ENCODE assay signal across 19 cellular contexts in the genomic region with DNA sequence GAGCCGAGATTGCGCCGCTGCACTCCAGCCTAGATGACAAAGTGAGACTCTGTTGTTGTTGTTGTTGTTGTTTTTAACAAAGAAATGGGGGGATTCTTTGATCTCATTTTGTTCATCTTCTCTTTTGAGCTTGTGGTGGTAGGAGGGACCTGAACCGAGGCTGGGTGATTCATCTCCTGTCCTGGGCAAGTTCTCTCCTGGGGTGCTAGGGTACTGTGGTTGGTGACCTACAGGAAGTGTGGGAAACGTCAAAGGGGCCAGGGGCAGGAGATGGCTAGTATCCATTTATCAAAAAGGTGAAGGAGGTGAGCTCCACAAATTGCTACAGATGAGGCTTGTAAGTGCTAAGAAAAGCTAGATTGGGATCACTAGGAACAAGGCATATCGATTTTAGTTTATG. TPM values are rescaled to one million over a fixed set of nuclear protein-coding genes. Genes with fewer than 3 reads are reported as not detected.
DNase-seq lines count a peak whose midpoint lies in the region; ATAC-seq and TF ChIP-seq lines count a peak whose summit lies in the region.
"Had no signal": no experiment of that assay in that cellular context is flagged by ENCODE, and none has a peak within 500 bp of the region (broad histone marks: within the 10 kb centered on the region; RNA-seq: fewer than 3 reads in every experiment).

No MANE protein-coding gene starts in this region.

- H3K4me3 Mint-ChIP-seq in activated CD4-positive, alpha-beta T cell treated with anti-CD3 and anti-CD28 coated beads, Interleukin-2, amount 10 ng/mL, durations not matched to agents 7 days and 5 days = no peak overlapping the region
- H3K4me3 Mint-ChIP-seq: mesothelial cell of epicardium; stimulated activated naive CD8-positive, alpha-beta T cell treated with anti-CD3 and anti-CD28 coated beads, Interleukin-15, Interleukin-2, amounts not matched to agents 100 ng/mL and 50 ng/mL, for 24 hours had no signal

- POLR2A ChIA-PET in activated CD4-positive, alpha-beta T cell treated with anti-CD3 and anti-CD28 coated beads, Interleukin-2, amount 10 ng/mL, durations not matched to agents 7 days and 5 days (lab: Charles Lee) = no interaction called here

- H3K36me3 Mint-ChIP-seq in activated CD4-positive, alpha-beta T cell treated with anti-CD3 and anti-CD28 coated beads, Interleukin-2, amount 10 ng/mL, durations not matched to agents 7 days and 5 days (ENCODE audit: low read depth) = peaks cover 16% of the 10 kb centered on the region

- peak overlapping the region; percentile 11 for H3K27ac Mint-ChIP-seq in activated CD4-positive, alpha-beta T cell treated with anti-CD3 and anti-CD28 coated beads, Interleukin-2, amount 10 ng/mL, durations not matched to agents 7 days and 5 days
- H3K27ac Mint-ChIP-seq: stimulated activated naive CD8-positive, alpha-beta T cell treated with anti-CD3 and anti-CD28 coated beads, Interleukin-15, Interleukin-2, amounts not matched to agents 100 ng/mL and 50 ng/mL, for 24 hours had no signal

- no peak for DNase-seq in activated CD4-positive, alpha-beta T cell treated with anti-CD3 and anti-CD28 coated beads, Interleukin-2, amount 10 ng/mL, durations not matched to agents 7 days and 5 days
- DNase-seq in activated CD4-positive, alpha-beta T cell treated with anti-CD3 and anti-CD28 coated beads for 4 hours = no peak
- DNase-seq in SW480 (ENCODE audit: low spot score) = peak; percentile 49
- peak; percentile 58 for DNase-seq in choroid plexus epithelial cell (ENCODE audit: low read depth)
- DNase-seq in stimulated activated naive CD8-positive, alpha-beta T cell treated with anti-CD3 and anti-CD28 coated beads, Interleukin-15, Interleukin-2, amounts not matched to agents 100 U/mL and 50 U/mL, for 24 hours = peak; percentile 29
- no peak for DNase-seq in 8988T
- no peak for DNase-seq in NCI-H2227 (lab: John Stamatoyannopoulos, UW; ENCODE audit: unreplicated experiment)
- DNase-seq: activated CD4-positive, alpha-beta T cell treated with anti-CD3 and anti-CD28 coated beads, Interleukin-2, amount 50 U/mL, for 1 hour; activated gamma-delta T cell treated with Interleukin-2 at 50 U/mL for 16 hours; H7; kidney; NCI-H1694 treated with DMSO at 0.1 percent for 48 hours; NCI-H526 treated with DMSO at 0.1 percent for 48 hours; occipital lobe had no signal

- TF ChIP-seq CTCF in choroid plexus epithelial cell (conservative IDR thresholded peaks at IDR 0.05; ENCODE audit: low read depth, low read length) = no peak

- H3K4me3 ChIP-seq in choroid plexus epithelial cell (ENCODE audit: low read depth, low read length) = no peak overlapping the region
- H3K4me3 ChIP-seq: K562, vagina had no signal

- no peaks in the 10 kb centered on the region for H3K27me3 Mint-ChIP-seq in activated CD4-positive, alpha-beta T cell treated with anti-CD3 and anti-CD28 coated beads, Interleukin-2, amount 10 ng/mL, durations not matched to agents 7 days and 5 days
- H3K27me3 Mint-ChIP-seq: stimulated activated naive CD8-positive, alpha-beta T cell treated with anti-CD3 and anti-CD28 coated beads, Interleukin-15, Interleukin-2, amounts not matched to agents 100 ng/mL and 50 ng/mL, for 24 hours had no signal

- peak; percentile 73 for ATAC-seq in stimulated activated naive CD8-positive, alpha-beta T cell treated with anti-CD3 and anti-CD28 coated beads, Interleukin-15, Interleukin-2, amounts not matched to agents 100 U/mL and 50 U/mL, for 24 hours
- ATAC-seq in GM18519 (IDR thresholded peaks at IDR 0.05; ENCODE audit: low FRiP score, unreplicated experiment) = no peak
- ATAC-seq: K562 had no signal

- peaks cover 45% of the 10 kb centered on the region for H3K4me1 Mint-ChIP-seq in activated CD4-positive, alpha-beta T cell treated with anti-CD3 and anti-CD28 coated beads, Interleukin-2, amount 10 ng/mL, durations not matched to agents 7 days and 5 days

- no peaks in the 10 kb centered on the region for H3K9me3 Mint-ChIP-seq in activated CD4-positive, alpha-beta T cell treated with anti-CD3 and anti-CD28 coated beads, Interleukin-2, amount 10 ng/mL, durations not matched to agents 7 days and 5 days
- H3K9me3 Mint-ChIP-seq: mesothelial cell of epicardium; stimulated activated naive CD8-positive, alpha-beta T cell treated with anti-CD3 and anti-CD28 coated beads, Interleukin-15, Interleukin-2, amounts not matched to agents 100 ng/mL and 50 ng/mL, for 24 hours had no signal

- CTCF ChIA-PET in activated CD4-positive, alpha-beta T cell treated with anti-CD3 and anti-CD28 coated beads, Interleukin-2, amount 10 ng/mL, durations not matched to agents 7 days and 5 days (lab: Charles Lee) = interaction anchor here (0.8 to 4.2 kb wide), 6 partner anchors 8 to 168 kb away, joined by 3 to 20 read pairs (median 10); a partner anchor contains a TSS

RNA-seq across cellular contexts. Expression of a gene that starts 14.3 kb away (rescaled TPM):
- total RNA-seq in activated CD4-positive, alpha-beta T cell treated with anti-CD3 and anti-CD28 coated beads, Interleukin-2, amount 10 ng/mL, durations not matched to agents 7 days and 5 days = 10 to 100 TPM; 19.6 to 20.7 TPM

RNA-seq across cellular contexts. Expression of a gene that starts 42.3 kb away (rescaled TPM):
- total RNA-seq in activated CD4-positive, alpha-beta T cell treated with anti-CD3 and anti-CD28 coated beads, Interleukin-2, amount 10 ng/mL, durations not matched to agents 7 days and 5 days = 1 to 10 TPM; 2.0 to 3.0 TPM

Comparison
In these comparisons a context has a peak if more than half of its experiments do, and no peak if none do; other contexts are left out.
1. DNase-seq: peak in SW480 (single experiment), choroid plexus epithelial cell (single experiment) and stimulated activated naive CD8-positive, alpha-beta T cell treated with anti-CD3 and anti-CD28 coated beads, Interleukin-15, Interleukin-2, amounts not matched to agents 100 U/mL and 50 U/mL, for 24 hours (single experiment); none in activated CD4-positive, alpha-beta T cell treated with anti-CD3 and anti-CD28 coated beads, Interleukin-2, amount 10 ng/mL, durations not matched to agents 7 days and 5 days (single experiment), activated CD4-positive, alpha-beta T cell treated with anti-CD3 and anti-CD28 coated beads for 4 hours (0 of 2), 8988T (single experiment) and NCI-H2227 (single experiment).